2 cellular contexts compared by ENCODE assay signal in the genomic region with DNA sequence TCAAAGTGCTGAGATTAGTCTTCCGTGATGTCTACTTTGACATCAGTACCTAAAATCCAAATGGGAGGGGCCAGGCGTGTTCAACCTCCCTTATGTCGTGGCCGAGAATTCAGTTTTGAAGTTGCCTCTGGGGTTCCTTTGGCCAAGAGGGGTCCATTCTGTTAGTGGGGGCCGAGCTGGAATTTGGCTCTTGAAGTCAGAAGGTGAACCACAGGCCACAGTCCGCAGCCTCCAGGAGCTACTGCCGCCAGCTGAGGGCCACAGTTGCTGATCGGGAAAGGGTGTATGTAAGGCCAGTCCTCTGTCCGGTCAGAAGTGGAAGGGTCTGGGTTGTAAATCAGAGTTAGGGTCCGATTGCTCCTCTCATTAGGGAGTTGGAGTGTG.
TF ChIP-seq lines count a peak whose summit lies in the region.

No MANE protein-coding gene starts in this region.

TF ChIP-seq in HCT116, 20 proteins besides CTCF, POLR2A, EP300 and RAD21:
- TF ChIP-seq CBX3 (IDR thresholded peaks at IDR 0.05; ENCODE audit: low read depth) (no peak), SRF (IDR thresholded peaks at IDR 0.05; ENCODE audit: low read depth) (no peak), SIN3A (IDR thresholded peaks at IDR 0.05; ENCODE audit: low read depth) (no peak), ELF1 (IDR thresholded peaks at IDR 0.05; ENCODE audit: borderline replicate concordance, low read depth) (no peak), POLR2AphosphoS5 (IDR thresholded peaks at IDR 0.05; ENCODE audit: low read depth, low read length) (no peak), CEBPB (IDR thresholded peaks at IDR 0.05; ENCODE audit: low read depth) (no peak), JUND (IDR thresholded peaks at IDR 0.05) (no peak), ZNF274 (IDR thresholded peaks at IDR 0.05; ENCODE audit: low read depth, low read length) (no peak), YY1 (IDR thresholded peaks at IDR 0.05; ENCODE audit: extremely low read depth, insufficient replicate concordance, low read depth, low read length) (no peak), FOSL1 (IDR thresholded peaks at IDR 0.05; ENCODE audit: low read depth) (no peak), EGR1 (IDR thresholded peaks at IDR 0.05; ENCODE audit: low read depth) (no peak), SP1 (IDR thresholded peaks at IDR 0.05; ENCODE audit: low read depth) (no peak), ZFX (IDR thresholded peaks at IDR 0.05) (no peak), EZH2phosphoT487 (IDR thresholded peaks at IDR 0.05; ENCODE audit: borderline replicate concordance) (no peak), TCF7L2 (IDR thresholded peaks at IDR 0.05; ENCODE audit: borderline replicate concordance, extremely low read depth, insufficient read depth, insufficient read length) (no peak), EZH2 (IDR thresholded peaks at IDR 0.05) (no peak)
- TF ChIP-seq, protein P1, sequence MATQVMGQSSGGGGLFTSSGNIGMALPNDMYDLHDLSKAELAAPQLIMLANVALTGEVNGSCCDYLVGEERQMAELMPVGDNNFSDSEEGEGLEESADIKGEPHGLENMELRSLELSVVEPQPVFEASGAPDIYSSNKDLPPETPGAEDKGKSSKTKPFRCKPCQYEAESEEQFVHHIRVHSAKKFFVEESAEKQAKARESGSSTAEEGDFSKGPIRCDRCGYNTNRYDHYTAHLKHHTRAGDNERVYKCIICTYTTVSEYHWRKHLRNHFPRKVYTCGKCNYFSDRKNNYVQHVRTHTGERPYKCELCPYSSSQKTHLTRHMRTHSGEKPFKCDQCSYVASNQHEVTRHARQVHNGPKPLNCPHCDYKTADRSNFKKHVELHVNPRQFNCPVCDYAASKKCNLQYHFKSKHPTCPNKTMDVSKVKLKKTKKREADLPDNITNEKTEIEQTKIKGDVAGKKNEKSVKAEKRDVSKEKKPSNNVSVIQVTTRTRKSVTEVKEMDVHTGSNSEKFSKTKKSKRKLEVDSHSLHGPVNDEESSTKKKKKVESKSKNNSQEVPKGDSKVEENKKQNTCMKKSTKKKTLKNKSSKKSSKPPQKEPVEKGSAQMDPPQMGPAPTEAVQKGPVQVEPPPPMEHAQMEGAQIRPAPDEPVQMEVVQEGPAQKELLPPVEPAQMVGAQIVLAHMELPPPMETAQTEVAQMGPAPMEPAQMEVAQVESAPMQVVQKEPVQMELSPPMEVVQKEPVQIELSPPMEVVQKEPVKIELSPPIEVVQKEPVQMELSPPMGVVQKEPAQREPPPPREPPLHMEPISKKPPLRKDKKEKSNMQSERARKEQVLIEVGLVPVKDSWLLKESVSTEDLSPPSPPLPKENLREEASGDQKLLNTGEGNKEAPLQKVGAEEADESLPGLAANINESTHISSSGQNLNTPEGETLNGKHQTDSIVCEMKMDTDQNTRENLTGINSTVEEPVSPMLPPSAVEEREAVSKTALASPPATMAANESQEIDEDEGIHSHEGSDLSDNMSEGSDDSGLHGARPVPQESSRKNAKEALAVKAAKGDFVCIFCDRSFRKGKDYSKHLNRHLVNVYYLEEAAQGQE (IDR thresholded peaks at IDR 0.05; ENCODE audit: low read depth), result no peak
- TF ChIP-seq, protein P2, sequence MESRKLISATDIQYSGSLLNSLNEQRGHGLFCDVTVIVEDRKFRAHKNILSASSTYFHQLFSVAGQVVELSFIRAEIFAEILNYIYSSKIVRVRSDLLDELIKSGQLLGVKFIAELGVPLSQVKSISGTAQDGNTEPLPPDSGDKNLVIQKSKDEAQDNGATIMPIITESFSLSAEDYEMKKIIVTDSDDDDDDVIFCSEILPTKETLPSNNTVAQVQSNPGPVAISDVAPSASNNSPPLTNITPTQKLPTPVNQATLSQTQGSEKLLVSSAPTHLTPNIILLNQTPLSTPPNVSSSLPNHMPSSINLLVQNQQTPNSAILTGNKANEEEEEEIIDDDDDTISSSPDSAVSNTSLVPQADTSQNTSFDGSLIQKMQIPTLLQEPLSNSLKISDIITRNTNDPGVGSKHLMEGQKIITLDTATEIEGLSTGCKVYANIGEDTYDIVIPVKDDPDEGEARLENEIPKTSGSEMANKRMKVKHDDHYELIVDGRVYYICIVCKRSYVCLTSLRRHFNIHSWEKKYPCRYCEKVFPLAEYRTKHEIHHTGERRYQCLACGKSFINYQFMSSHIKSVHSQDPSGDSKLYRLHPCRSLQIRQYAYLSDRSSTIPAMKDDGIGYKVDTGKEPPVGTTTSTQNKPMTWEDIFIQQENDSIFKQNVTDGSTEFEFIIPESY (IDR thresholded peaks at IDR 0.05; ENCODE audit: extremely low read depth, insufficient replicate concordance, low read length), result no peak
- TF ChIP-seq, protein P3, sequence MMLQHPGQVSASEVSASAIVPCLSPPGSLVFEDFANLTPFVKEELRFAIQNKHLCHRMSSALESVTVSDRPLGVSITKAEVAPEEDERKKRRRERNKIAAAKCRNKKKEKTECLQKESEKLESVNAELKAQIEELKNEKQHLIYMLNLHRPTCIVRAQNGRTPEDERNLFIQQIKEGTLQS (IDR thresholded peaks at IDR 0.05), result no peak
- TF ChIP-seq, protein P4, sequence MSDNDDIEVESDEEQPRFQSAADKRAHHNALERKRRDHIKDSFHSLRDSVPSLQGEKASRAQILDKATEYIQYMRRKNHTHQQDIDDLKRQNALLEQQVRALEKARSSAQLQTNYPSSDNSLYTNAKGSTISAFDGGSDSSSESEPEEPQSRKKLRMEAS (IDR thresholded peaks at IDR 0.05), result no peak

TF ChIP-seq in K562, 482 proteins besides CTCF, POLR2A, EP300 and RAD21:
- TF ChIP-seq, protein P2 (CRISPR knock-in tag; IDR thresholded peaks at IDR 0.05), result peak; percentile 79
- no peak for TF ChIP-seq FOS (IDR thresholded peaks at IDR 0.05; ENCODE audit: extremely low read depth, insufficient read length)
